In genomic region chr3:5126586-5126985, GRCh38 we compare ENCODE assay signal across 13 cellular contexts. TPM values are rescaled to one million over a fixed set of nuclear protein-coding genes. Genes with fewer than 3 reads are reported as not detected.
DNase-seq lines count a peak whose midpoint lies in the region; ATAC-seq and TF ChIP-seq lines count a peak whose summit lies in the region.
"Had no signal": no experiment of that assay in that cellular context is flagged by ENCODE, and none has a peak within 500 bp of the region (broad histone marks: within the 10 kb centered on the region; RNA-seq: fewer than 3 reads in every experiment).

No MANE protein-coding gene starts in this region.

- H3K4me1 ChIP-seq in PC-9 (replicated peaks; ENCODE audit: insufficient read depth) = peaks cover 26% of the 10 kb centered on the region
- H3K4me1 ChIP-seq in subcutaneous abdominal adipose tissue (ENCODE audit: control insufficient read depth in 5 of 5, insufficient read depth in 5 of 5, low read length in 5 of 5) = peaks cover 3 to 39% (median 32%) of the 10 kb centered on the region in 5 donors
- H3K4me1 ChIP-seq in right cardiac atrium (ENCODE audit: control insufficient read depth, insufficient read depth, low read length) = no peaks in the 10 kb centered on the region

- intact Hi-C loops in PC-9 (cut with micrococcal nuclease; ENCODE audit: unreplicated experiment) (no loop called here), right cardiac atrium (cut with DNase I) (loop anchor here in 1 of 4 donors (10.0 kb wide), 1 partner anchor 58 kb away; the partner anchor contains the start of gene EDEM1)

- CTCF ChIA-PET in PC-9 (lab: Charles Lee) = no interaction called here

- no TSS peak for BruUV-seq in PC-9 (replicated peaks; lab: Mats Ljungman, UMichigan)

- H3K4me2 ChIP-seq in PC-9 = peak overlapping the region; percentile 92

- H3K9me2 ChIP-seq in PC-9 (ENCODE audit: insufficient read depth) = no peaks in the 10 kb centered on the region

- no peaks in the 10 kb centered on the region for H3K9me3 Mint-ChIP-seq in activated naive CD4-positive, alpha-beta T cell treated with anti-CD3 and anti-CD28 coated beads, Interleukin-2, amount 50 U/mL, for 24 hours
- H3K9me3 Mint-ChIP-seq: T-helper 1 cell treated with Interleukin-12 subunit alpha and Interleukin-12 subunit beta and Interleukin-4 antibody, amounts not matched to agents 30 μg/mL and 1 μg/mL, for 36 hours had no signal

- H3F3A ChIP-seq in PC-9 (ENCODE audit: insufficient read depth, low read depth) = peaks cover 22% of the 10 kb centered on the region

- no peaks in the 10 kb centered on the region for H3K27me3 Mint-ChIP-seq in activated naive CD4-positive, alpha-beta T cell treated with anti-CD3 and anti-CD28 coated beads, Interleukin-2, amount 50 U/mL, for 24 hours

- POLR2A ChIA-PET in PC-9 (lab: Charles Lee; ENCODE audit: unreplicated experiment) = interaction anchor here (0.6 kb wide), 1 partner anchor 897 kb away, joined by 6 read pairs; no protein-coding TSS in a partner anchor

- peaks cover 90% of the 10 kb centered on the region for H3K79me2 ChIP-seq in PC-9 (ENCODE audit: low read depth)

- H3K4me3 Mint-ChIP-seq in activated naive CD4-positive, alpha-beta T cell treated with anti-CD3 and anti-CD28 coated beads, Interleukin-2, amount 50 U/mL, for 24 hours = peak overlapping the region; percentile 77
- H3K4me3 Mint-ChIP-seq: T-helper 1 cell treated with Interleukin-12 subunit alpha and Interleukin-12 subunit beta and Interleukin-4 antibody, amounts not matched to agents 30 μg/mL and 1 μg/mL, for 36 hours had no signal

- H3K27ac Mint-ChIP-seq in activated naive CD4-positive, alpha-beta T cell treated with anti-CD3 and anti-CD28 coated beads, Interleukin-2, amount 50 U/mL, for 24 hours = peak overlapping the region; percentile 82
- H3K27ac Mint-ChIP-seq: T-helper 1 cell treated with Interleukin-12 subunit alpha and Interleukin-12 subunit beta and Interleukin-4 antibody, amounts not matched to agents 30 μg/mL and 1 μg/mL, for 36 hours had no signal

- H3K36me3 Mint-ChIP-seq in activated naive CD4-positive, alpha-beta T cell treated with anti-CD3 and anti-CD28 coated beads, Interleukin-2, amount 50 U/mL, for 24 hours = peaks cover 7% of the 10 kb centered on the region

- ATAC-seq in GM18909 (IDR thresholded peaks at IDR 0.05; ENCODE audit: poor library complexity, unreplicated experiment) (no peak), right cardiac atrium (no peak)

- H3K9me3 ChIP-seq in PC-9 (ENCODE audit: insufficient read depth, low read depth) = no peaks in the 10 kb centered on the region
- no peaks in the 10 kb centered on the region for H3K9me3 ChIP-seq in subcutaneous abdominal adipose tissue (ENCODE audit: control insufficient read depth in 5 of 5, low read length in 5 of 5)
- no peaks in the 10 kb centered on the region for H3K9me3 ChIP-seq in right cardiac atrium (ENCODE audit: control insufficient read depth, low read length)
- H3K9me3 ChIP-seq: sigmoid colon, upper lobe of left lung had no signal

- 0 out of 2 replicates have a peak overlapping the region, but pooled peaks have one; percentile 32 for H3K27ac ChIP-seq in PC-9
- H3K27ac ChIP-seq in epithelial cell of prostate = peak overlapping the region; percentile 33
- peak overlapping the region; percentile 57 for H3K27ac ChIP-seq in subcutaneous abdominal adipose tissue (ENCODE audit: low read depth, low read length)
- H3K27ac ChIP-seq in right cardiac atrium (ENCODE audit: low read length) = no peak overlapping the region
- H3K27ac ChIP-seq: sigmoid colon had no signal

- no peak overlapping the region for H2AFZ ChIP-seq in PC-9

- peaks cover 22% of the 10 kb centered on the region for H4K20me1 ChIP-seq in PC-9 (ENCODE audit: insufficient read depth)

- no peak for TF ChIP-seq CTCF in PC-9 (conservative IDR thresholded peaks at IDR 0.05)

- H3K4me3 ChIP-seq in PC-9 (no peak overlapping the region), subcutaneous abdominal adipose tissue (ENCODE audit: low read depth in 1 of 5, low read length in 5 of 5) (no peak overlapping the region), right cardiac atrium (ENCODE audit: low read length) (no peak overlapping the region)
- H3K4me3 ChIP-seq: sigmoid colon, upper lobe of left lung had no signal

- H3K9ac ChIP-seq in subcutaneous abdominal adipose tissue (ENCODE audit: low read length in 5 of 5) = no peak overlapping the region

- no peak for DNase-seq in activated naive CD4-positive, alpha-beta T cell (lab: John Stamatoyannopoulos, UW)
- DNase-seq in PC-9 (no peak), epithelial cell of prostate (ENCODE audit: low read depth, low spot score) (no peak), right cardiac atrium (no peak)
- no peak for DNase-seq in stimulated activated CD8-positive, alpha-beta memory T cell treated with anti-CD3 and anti-CD28 coated beads, Interleukin-4, amount 100 ng/mL, for 48 hours
- DNase-seq: activated CD8-positive, alpha-beta memory T cell treated with anti-CD3 and anti-CD28 coated beads for 24 hours; NCI-H1092; sigmoid colon; upper lobe of left lung had no signal

- H3K27me3 ChIP-seq in PC-9 (ENCODE audit: insufficient read depth, low read depth) (no peaks in the 10 kb centered on the region), subcutaneous abdominal adipose tissue (ENCODE audit: control insufficient read depth in 5 of 5, insufficient read depth in 4 of 5, low read length in 5 of 5) (no peaks in the 10 kb centered on the region), right cardiac atrium (ENCODE audit: control insufficient read depth, insufficient read depth) (no peaks in the 10 kb centered on the region)
- H3K27me3 ChIP-seq: sigmoid colon, upper lobe of left lung had no signal

- no peaks in the 10 kb centered on the region for H3K36me3 ChIP-seq in PC-9 (ENCODE audit: low read depth)
- H3K36me3 ChIP-seq in subcutaneous abdominal adipose tissue (ENCODE audit: control insufficient read depth in 5 of 5, insufficient read depth in 5 of 5, low read length in 5 of 5) = no peaks in the 10 kb centered on the region
- H3K36me3 ChIP-seq: sigmoid colon had no signal

- H3K4me1 Mint-ChIP-seq in activated naive CD4-positive, alpha-beta T cell treated with anti-CD3 and anti-CD28 coated beads, Interleukin-2, amount 50 U/mL, for 24 hours = peaks cover 72% of the 10 kb centered on the region

RNA-seq across cellular contexts. Expression of gene ARL8B, which starts 4.5 kb away (rescaled TPM):
- total RNA-seq in PC-9 (2021) (45.4 and 49.5 TPM in 2 replicates), right cardiac atrium (10 to 100 TPM; 56.7 to 67.8 (median 60.9) TPM)
- polyA plus RNA-seq in right cardiac atrium = 49.1 TPM
